18 cellular contexts compared by ENCODE assay signal in genomic region chr6:128251445-128251844, GRCh38.
A peak's percentile ranks its signal among the peaks of the same experiment; 100 is the strongest.
DNase-seq lines count a peak whose midpoint lies in the region; ATAC-seq and TF ChIP-seq lines count a peak whose summit lies in the region.
"Had no signal": no experiment of that assay in that cellular context is flagged by ENCODE, and none has a peak within 500 bp of the region (broad histone marks: within the 10 kb centered on the region; RNA-seq: fewer than 3 reads in every experiment).

No MANE protein-coding gene starts in this region.

- no peak overlapping the region for H4K5ac ChIP-seq in mesendoderm (ENCODE audit: low read length)

- H3K27me3 Mint-ChIP-seq in GM23338 (ENCODE audit: insufficient read depth, low read depth, poor library complexity), result peaks cover 1% of the 10 kb centered on the region
- H3K27me3 Mint-ChIP-seq: CD4-positive, alpha-beta memory T cell had no signal

- no peak overlapping the region for H3K4me3 Mint-ChIP-seq in GM23338
- H3K4me3 Mint-ChIP-seq: CD4-positive, alpha-beta memory T cell; H9 had no signal

- intact Hi-C loops in A673 (cut with micrococcal nuclease; ENCODE audit: unreplicated experiment) (no loop called here), spleen (cut with DNase I; ENCODE audit: low total_unique reads) (no loop called here)

- H3K9me3 ChIP-seq in OCI-LY3 (ENCODE audit: insufficient read depth, low read length) (no peaks in the 10 kb centered on the region), A673 (ENCODE audit: low read depth, low read length, poor library complexity, severe bottlenecking) (no peaks in the 10 kb centered on the region), spleen (no peaks in the 10 kb centered on the region), right atrium auricular region (no peaks in the 10 kb centered on the region)
- H3K9me3 ChIP-seq: A549, Caco-2 had no signal

- 0 out of 2 replicates have a peak overlapping the region, but pooled peaks have one; percentile 13 for H3K27ac Mint-ChIP-seq in GM23338
- H3K27ac Mint-ChIP-seq: CD4-positive, alpha-beta memory T cell had no signal

- H3K4me3 ChIP-seq in GM23338 (no peak overlapping the region), OCI-LY3 (ENCODE audit: low read length) (peak overlapping the region; percentile 34), mesendoderm (ENCODE audit: low read length) (no peak overlapping the region), A673 (ENCODE audit: low read depth, low read length, poor library complexity, severe bottlenecking) (no peak overlapping the region), spleen (no peak overlapping the region), right atrium auricular region (no peak overlapping the region)
- H3K4me3 ChIP-seq: A549, GM23248 had no signal

- no peak overlapping the region for H2BK15ac ChIP-seq in mesendoderm (replicated peaks; ENCODE audit: low read depth)

- peaks cover 18% of the 10 kb centered on the region; the same call in 2 of the 3 replicates for H3K4me1 Mint-ChIP-seq in GM23338

- H3K4me1 ChIP-seq in GM23338 (ENCODE audit: insufficient read depth) (peaks cover 8% of the 10 kb centered on the region; the same call in 1 of the 2 replicates), OCI-LY3 (ENCODE audit: low read length) (peaks cover 34% of the 10 kb centered on the region), mesendoderm (ENCODE audit: control insufficient read depth, low read depth, low read length) (peaks cover 4% of the 10 kb centered on the region), A673 (ENCODE audit: insufficient read depth, low read length, poor library complexity, severe bottlenecking) (no peaks in the 10 kb centered on the region), spleen (no peaks in the 10 kb centered on the region), right atrium auricular region (no peaks in the 10 kb centered on the region)
- H3K4me1 ChIP-seq: A549 had no signal

- H3K27me3 ChIP-seq in GM23338 (ENCODE audit: insufficient read depth) (no peaks in the 10 kb centered on the region), OCI-LY3 (ENCODE audit: low read depth, low read length) (no peaks in the 10 kb centered on the region), mesendoderm (ENCODE audit: insufficient read depth, low read length, poor library complexity) (no peaks in the 10 kb centered on the region), A673 (replicated peaks; ENCODE audit: insufficient read depth, low read depth, low read length, poor library complexity) (no peaks in the 10 kb centered on the region), spleen (replicated peaks in 1 of 7) (no peaks in the 10 kb centered on the region), right atrium auricular region (no peaks in the 10 kb centered on the region)

- CTCF ChIA-PET in A673 (lab: Charles Lee), result no interaction called here

- H4K20me1 ChIP-seq in GM23338 (replicated peaks; ENCODE audit: insufficient read depth) (no peaks in the 10 kb centered on the region), OCI-LY3 (ENCODE audit: insufficient read depth, low read length) (no peaks in the 10 kb centered on the region)

- BruUV-seq in A673 (replicated peaks; lab: Mats Ljungman, UMichigan), result no TSS peak

- H4K8ac ChIP-seq in mesendoderm (ENCODE audit: low read depth, low read length), result no peak overlapping the region

- H2AK5ac ChIP-seq in mesendoderm (ENCODE audit: low read length), result no peak overlapping the region

- no peaks in the 10 kb centered on the region for H3F3A ChIP-seq in GM23338 (replicated peaks; ENCODE audit: low read depth)

- H3K4me2 ChIP-seq in GM23338, result no peak overlapping the region
- peak overlapping the region; percentile 69 for H3K4me2 ChIP-seq in OCI-LY3 (ENCODE audit: low read length)
- H3K4me2 ChIP-seq in mesendoderm (ENCODE audit: low read length), result no peak overlapping the region
- H3K4me2 ChIP-seq: A549 had no signal

- H3K9me3 Mint-ChIP-seq in GM23338, result no peaks in the 10 kb centered on the region
- H3K9me3 Mint-ChIP-seq: H9 had no signal

- H2BK5ac ChIP-seq in mesendoderm (ENCODE audit: low read length), result no peak overlapping the region

- no peak for TF ChIP-seq POLR2A in spleen (IDR thresholded peaks at IDR 0.05)

- H3K36me3 Mint-ChIP-seq in GM23338 (ENCODE audit: low read depth), result no peaks in the 10 kb centered on the region
- H3K36me3 Mint-ChIP-seq: CD4-positive, alpha-beta memory T cell had no signal

- H2AFZ ChIP-seq in GM23338 (no peak overlapping the region), OCI-LY3 (ENCODE audit: low read depth, low read length) (no peak overlapping the region)
- H2AFZ ChIP-seq: GM23248 had no signal

- WGBS in mesendoderm (ENCODE audit: extremely low coverage, insufficient coverage, low lambda C conversion rate), result 100% methylated on average over 2 of the region's 3 CpGs
- WGBS in spleen, 5 donors, result 72 to 92% (median 86%) methylated on average over 3 of the region's 3 CpGs

- no peak for TF ChIP-seq CTCF in GM23338 (conservative IDR thresholded peaks at IDR 0.05; ENCODE audit: low read depth in 2 of 2)
- TF ChIP-seq CTCF in OCI-LY3 (IDR thresholded peaks at IDR 0.05; ENCODE audit: low read depth, low read length), result no peak
- no peak for TF ChIP-seq CTCF in A673 (conservative IDR thresholded peaks at IDR 0.05; ENCODE audit: low read depth, low read length)
- TF ChIP-seq CTCF in spleen (IDR thresholded peaks at IDR 0.05 in 8 of 11, conservative IDR thresholded peaks at IDR 0.05 in 3 of 11), result no peak
- TF ChIP-seq CTCF in right atrium auricular region (IDR thresholded peaks at IDR 0.05), result no peak

- H3K23ac ChIP-seq in mesendoderm (ENCODE audit: low read length), result no peak overlapping the region

- no peak overlapping the region for H3K9ac ChIP-seq in OCI-LY3 (ENCODE audit: low read length)
- no peak overlapping the region for H3K9ac ChIP-seq in mesendoderm (ENCODE audit: low read length)
- H3K9ac ChIP-seq: GM23248 had no signal

- no peaks in the 10 kb centered on the region for H3K9me2 ChIP-seq in GM23338 (ENCODE audit: insufficient read depth)

- peaks cover 21% of the 10 kb centered on the region for H3K79me2 ChIP-seq in GM23338 (replicated peaks; ENCODE audit: insufficient read depth)
- no peaks in the 10 kb centered on the region for H3K79me2 ChIP-seq in OCI-LY3 (ENCODE audit: low read length)
- no peaks in the 10 kb centered on the region for H3K79me2 ChIP-seq in mesendoderm (ENCODE audit: control insufficient read depth, insufficient read depth, low read length)

- DNase-seq in GM23338 (ENCODE audit: low spot score), result peak; percentile 34
- peak; percentile 29 for DNase-seq in mesendoderm
- DNase-seq in A673 (ENCODE audit: low spot score), result no peak
- no peak for DNase-seq in spleen
- no peak for DNase-seq in right atrium auricular region (ENCODE audit: low spot score)
- DNase-seq: 8988T; C1 segment of cervical spinal cord; Caco-2; CD4-positive, alpha-beta memory T cell; DMS153; DND-41; GM23248; H9 had no signal

- ATAC-seq in GM18868 (IDR thresholded peaks at IDR 0.05; ENCODE audit: unreplicated experiment), result peak; percentile 43
- peak; percentile 39; the same call in 2 of the 3 replicates for ATAC-seq in GM23338
- ATAC-seq in HG03097 (IDR thresholded peaks at IDR 0.05; ENCODE audit: low FRiP score, unreplicated experiment), result no peak
- ATAC-seq: A549, HCT116 had no signal

- H3K27ac ChIP-seq in GM23338 (ENCODE audit: low read depth), result peak overlapping the region; percentile 8; the same call in 1 of the 2 replicates
- H3K27ac ChIP-seq in OCI-LY3 (ENCODE audit: low read length), result peak overlapping the region; percentile 75
- H3K27ac ChIP-seq in mesendoderm (ENCODE audit: low read depth, low read length), result no peak overlapping the region
- no peak overlapping the region for H3K27ac ChIP-seq in A673 (ENCODE audit: low read depth, low read length, poor library complexity, severe bottlenecking)
- no peak overlapping the region for H3K27ac ChIP-seq in spleen
- no peak overlapping the region for H3K27ac ChIP-seq in right atrium auricular region
- H3K27ac ChIP-seq: A549, GM23248 had no signal

- no peak overlapping the region for H3K18ac ChIP-seq in mesendoderm (ENCODE audit: low read length)

- H2BK120ac ChIP-seq in mesendoderm (ENCODE audit: low read depth, low read length), result no peak overlapping the region

- H3K79me1 ChIP-seq in mesendoderm (ENCODE audit: low read length), result peaks cover 2% of the 10 kb centered on the region

- H3K4ac ChIP-seq in mesendoderm (ENCODE audit: low read depth, low read length), result no peak overlapping the region

- POLR2A ChIA-PET in A673 (lab: Charles Lee; ENCODE audit: low non-redundant PET), result no interaction called here

- no peak overlapping the region for H3K56ac ChIP-seq in mesendoderm (ENCODE audit: low read length)

- no peaks in the 10 kb centered on the region for H3K36me3 ChIP-seq in GM23338 (ENCODE audit: insufficient read depth)
- H3K36me3 ChIP-seq in OCI-LY3 (replicated peaks; ENCODE audit: low read depth, low read length), result no peaks in the 10 kb centered on the region
- no peaks in the 10 kb centered on the region for H3K36me3 ChIP-seq in mesendoderm (ENCODE audit: control insufficient read depth, insufficient read depth, low read length)
- no peaks in the 10 kb centered on the region for H3K36me3 ChIP-seq in A673 (ENCODE audit: insufficient read depth, low read length, poor library complexity, severe bottlenecking)
- H3K36me3 ChIP-seq in spleen, result no peaks in the 10 kb centered on the region
- no peaks in the 10 kb centered on the region for H3K36me3 ChIP-seq in right atrium auricular region

TF ChIP-seq in GM23338, 12 proteins besides CTCF, POLR2A, EP300 and RAD21 (continues in another document):
- no peak for TF ChIP-seq STAT1 (IDR thresholded peaks at IDR 0.05; ENCODE audit: unreplicated experiment)

Comparison
In these comparisons a context has a peak if more than half of its experiments do, and no peak if none do; other contexts are left out.
1. DNase-seq: peak in GM23338 (single experiment) and mesendoderm (single experiment); none in A673 (single experiment), spleen (single experiment) and right atrium auricular region (single experiment).
2. H3K27ac ChIP-seq: peak in GM23338 (single experiment) and OCI-LY3 (single experiment); none in mesendoderm (single experiment), A673 (single experiment), spleen (0 of 8) and right atrium auricular region (0 of 2).